23 cellular contexts compared by ENCODE assay signal in genomic region chr10:33441561-33441960, GRCh38.
DNase-seq lines count a peak whose midpoint lies in the region; ATAC-seq and TF ChIP-seq lines count a peak whose summit lies in the region.
"Had no signal": no experiment of that assay in that cellular context is flagged by ENCODE, and none has a peak within 500 bp of the region (broad histone marks: within the 10 kb centered on the region; RNA-seq: fewer than 3 reads in every experiment).

No MANE protein-coding gene starts in this region.

- H3K23ac ChIP-seq in trophoblast cell (ENCODE audit: low read length): no peak overlapping the region

- no peak overlapping the region for H2BK12ac ChIP-seq in trophoblast cell (ENCODE audit: low read length)

- ATAC-seq in activated T-cell treated with anti-CD3 and anti-CD28 coated beads, Interleukin-2, amount 50 U/mL, for 72 hours (replicated peaks in 1 of 2): no peak
- ATAC-seq in GM19351 (IDR thresholded peaks at IDR 0.05; ENCODE audit: unreplicated experiment) (no peak), GM18868 (IDR thresholded peaks at IDR 0.05; ENCODE audit: unreplicated experiment) (no peak)
- ATAC-seq: activated naive CD4-positive, alpha-beta T cell treated with anti-CD3 and anti-CD28 coated beads, Interleukin-2, amount 50 U/mL, for 72 hours had no signal

- no peaks in the 10 kb centered on the region for H3K9me3 Mint-ChIP-seq in activated T-cell treated with anti-CD3 and anti-CD28 coated beads, Interleukin-2, amount 50 U/mL, for 72 hours
- H3K9me3 Mint-ChIP-seq: H9, type B pancreatic cell had no signal

- H3K36me3 Mint-ChIP-seq in activated T-cell treated with anti-CD3 and anti-CD28 coated beads, Interleukin-2, amount 50 U/mL, for 72 hours (ENCODE audit: insufficient read depth in 2 of 2): no peaks in the 10 kb centered on the region
- H3K36me3 Mint-ChIP-seq: brain, type B pancreatic cell had no signal

- no peak overlapping the region for H3K18ac ChIP-seq in trophoblast cell (ENCODE audit: low read length)

- TF ChIP-seq CTCF in cardiac fibroblast (IDR thresholded peaks at IDR 0.05; ENCODE audit: low read depth, low read length): no peak

- no peak overlapping the region for H3K4me3 Mint-ChIP-seq in activated T-cell treated with anti-CD3 and anti-CD28 coated beads, Interleukin-2, amount 50 U/mL, for 72 hours
- H3K4me3 Mint-ChIP-seq: brain, H9, type B pancreatic cell had no signal

- DNase-seq in HCEC 1CT (peak; percentile 36), MV-4-11 (lab: John Stamatoyannopoulos, UW) (peak; percentile 71), cardiac fibroblast (ENCODE audit: low read depth in 2 of 2) (peak; percentile 24 to 42), trophoblast cell (peak; percentile 3 to 27), DMS53 treated with DMSO at 0.1 percent for 48 hours (lab: John Stamatoyannopoulos, UW; ENCODE audit: unreplicated experiment) (no peak)
- no peak for DNase-seq in activated T-cell treated with anti-CD3 and anti-CD28 coated beads, Interleukin-2, amount 50 U/mL, for 72 hours
- DNase-seq: activated CD4-positive, alpha-beta T cell treated with anti-CD3 and anti-CD28 coated beads, Interleukin-2, amount 50 U/mL, for 1 hour; activated T-cell treated with anti-CD3 and anti-CD28 coated beads, Interleukin-2, amount 50 U/mL, for 1 hour; DMS 273 treated with DMSO at 0.1 percent for 48 hours; esophagus squamous epithelium; H9; Karpas-422; kidney; mesenchymal stem cell; NCI-H187; stimulated activated naive CD4-positive, alpha-beta T cell treated with Interleukin-2 at 50 U/mL for 16 hours; T1000 had no signal

- H3K27me3 ChIP-seq in trophoblast cell (ENCODE audit: insufficient read depth, low read length): no peaks in the 10 kb centered on the region
- H3K27me3 ChIP-seq: esophagus squamous epithelium, SJSA1 had no signal

- H2BK5ac ChIP-seq in trophoblast cell (ENCODE audit: low read depth, low read length, poor library complexity): no peak overlapping the region

- no peak overlapping the region for H3K27ac ChIP-seq in trophoblast cell (ENCODE audit: low read depth, low read length)
- H3K27ac ChIP-seq: esophagus squamous epithelium, SJSA1 had no signal

- H3K4me1 ChIP-seq in trophoblast cell (ENCODE audit: control insufficient read depth in 1 of 2, insufficient read depth in 2 of 2, low read length in 2 of 2): no peaks in the 10 kb centered on the region
- H3K4me1 ChIP-seq: SJSA1 had no signal

- no peak overlapping the region for H2AFZ ChIP-seq in trophoblast cell (ENCODE audit: insufficient read depth, low read length, poor library complexity)

- no peak overlapping the region for H3K4ac ChIP-seq in trophoblast cell (ENCODE audit: low read depth, low read length)

- H2BK120ac ChIP-seq in trophoblast cell (ENCODE audit: insufficient read depth, low read length, poor library complexity): no peak overlapping the region

- H3K79me1 ChIP-seq in trophoblast cell (ENCODE audit: low read length): no peaks in the 10 kb centered on the region

- no peak overlapping the region for H3K27ac Mint-ChIP-seq in activated T-cell treated with anti-CD3 and anti-CD28 coated beads, Interleukin-2, amount 50 U/mL, for 72 hours
- H3K27ac Mint-ChIP-seq: activated naive CD4-positive, alpha-beta T cell treated with anti-CD3 and anti-CD28 coated beads, Interleukin-2, amount 50 U/mL, for 72 hours; brain; H9; type B pancreatic cell had no signal

- no peak overlapping the region for H4K8ac ChIP-seq in trophoblast cell (ENCODE audit: low read depth, low read length)

- no peak overlapping the region for H3K9ac ChIP-seq in trophoblast cell (ENCODE audit: low read length)

- no peak overlapping the region for H3K4me2 ChIP-seq in trophoblast cell (ENCODE audit: low read length)

- H3K4me1 Mint-ChIP-seq in activated T-cell treated with anti-CD3 and anti-CD28 coated beads, Interleukin-2, amount 50 U/mL, for 72 hours (ENCODE audit: low read depth): no peaks in the 10 kb centered on the region

- no CpG with 5 or more reads among the region's 5 CpGs for WGBS in trophoblast cell (ENCODE audit: extremely low coverage, insufficient coverage, insufficient read length)

- H2AK5ac ChIP-seq in trophoblast cell (ENCODE audit: low read length): no peak overlapping the region

- no peaks in the 10 kb centered on the region for H3K79me2 ChIP-seq in trophoblast cell (ENCODE audit: control insufficient read depth, insufficient read depth, low read length, poor library complexity)

- H3K27me3 Mint-ChIP-seq in activated T-cell treated with anti-CD3 and anti-CD28 coated beads, Interleukin-2, amount 50 U/mL, for 72 hours (ENCODE audit: low read depth): peaks cover 22% of the 10 kb centered on the region
- H3K27me3 Mint-ChIP-seq: type B pancreatic cell had no signal

- H3K9me3 ChIP-seq in trophoblast cell (ENCODE audit: insufficient read depth, low read depth, low read length): no peaks in the 10 kb centered on the region
- H3K9me3 ChIP-seq: esophagus squamous epithelium, SJSA1 had no signal

- H3K4me3 ChIP-seq in cardiac fibroblast (replicated peaks in 1 of 2; ENCODE audit: low read depth in 2 of 2, low read length in 2 of 2): no peak overlapping the region
- H3K4me3 ChIP-seq in trophoblast cell (ENCODE audit: low read depth, low read length): no peak overlapping the region
- H3K4me3 ChIP-seq: esophagus squamous epithelium, SJSA1 had no signal

- no peak overlapping the region for H3K14ac ChIP-seq in trophoblast cell (ENCODE audit: low read length)

- no peak overlapping the region for H4K12ac ChIP-seq in trophoblast cell (ENCODE audit: low read depth, low read length)

- no peak overlapping the region for H4K91ac ChIP-seq in trophoblast cell (ENCODE audit: low read depth, low read length)

- no peaks in the 10 kb centered on the region for H3K36me3 ChIP-seq in trophoblast cell (ENCODE audit: control insufficient read depth in 1 of 2, insufficient read depth in 2 of 2, low read length in 2 of 2)
- H3K36me3 ChIP-seq: esophagus squamous epithelium, SJSA1 had no signal

Comparison
In these comparisons a context has a peak if more than half of its experiments do, and no peak if none do; other contexts are left out.
1. DNase-seq: peak in HCEC 1CT (single experiment), MV-4-11 (single experiment), cardiac fibroblast (2 of 2) and trophoblast cell (2 of 2); none in DMS53 treated with DMSO at 0.1 percent for 48 hours (single experiment) and activated T-cell treated with anti-CD3 and anti-CD28 coated beads, Interleukin-2, amount 50 U/mL, for 72 hours (0 of 2).